In genomic region chrX:16308746-16309145, GRCh38 we compare ENCODE assay signal across 6 cellular contexts.
DNase-seq lines count a peak whose midpoint lies in the region; FAIRE-seq and TF ChIP-seq lines count a peak whose summit lies in the region.
"Not testable (repeated sequence)": the region's sequence is repeated elsewhere in the genome, so short reads cannot be mapped to it uniquely, and the experiment has no call there.

No MANE protein-coding gene starts in this region.

- not testable (repeated sequence) for H3K27me3 Mint-ChIP-seq in astrocyte (ENCODE audit: low read depth, unreplicated experiment); endodermal cell (ENCODE audit: insufficient read depth)

- not testable (repeated sequence) for H3K4me1 ChIP-seq in A673 (ENCODE audit: insufficient read depth, low read length, poor library complexity, severe bottlenecking); astrocyte (ENCODE audit: insufficient read depth, low read length); endodermal cell (ENCODE audit: control insufficient read depth, insufficient read depth, low read length); neuronal stem cell (ENCODE audit: control insufficient read depth in 2 of 2, insufficient read depth in 1 of 2, low read depth in 1 of 2, low read length in 2 of 2)

- H2BK15ac ChIP-seq in neuronal stem cell (ENCODE audit: low read length), result not testable (repeated sequence)

- H3K9me3 Mint-ChIP-seq in astrocyte (ENCODE audit: unreplicated experiment); endodermal cell: not testable (repeated sequence)

- H4K20me1 ChIP-seq in astrocyte (ENCODE audit: insufficient read depth, low read length), result not testable (repeated sequence)

- H3K9me3 ChIP-seq in A673 (ENCODE audit: low read depth, low read length, poor library complexity, severe bottlenecking); astrocyte (ENCODE audit: insufficient read depth, low read depth, low read length); endodermal cell (ENCODE audit: control insufficient read depth, low read length); neuronal stem cell (replicated peaks in 1 of 2; ENCODE audit: control insufficient read depth in 2 of 2, insufficient read depth in 1 of 2, low read depth in 1 of 2, low read length in 2 of 2): not testable (repeated sequence)

- intact Hi-C loops in A673 (cut with micrococcal nuclease; ENCODE audit: unreplicated experiment), result not testable (repeated sequence)

- not testable (repeated sequence) for H3K36me3 Mint-ChIP-seq in astrocyte (ENCODE audit: low read depth, unreplicated experiment)
- H3K36me3 Mint-ChIP-seq in endodermal cell (ENCODE audit: low read depth), result peaks cover 14% of the 10 kb centered on the region

- not testable (repeated sequence) for H3K18ac ChIP-seq in neuronal stem cell (ENCODE audit: low read length)

- not testable (repeated sequence) for H2BK5ac ChIP-seq in neuronal stem cell (ENCODE audit: low read length)

- not testable (repeated sequence) for H4K91ac ChIP-seq in neuronal stem cell (ENCODE audit: low read depth, low read length, poor library complexity)

- not testable (repeated sequence) for H3K27ac ChIP-seq in A673 (ENCODE audit: low read depth, low read length, poor library complexity, severe bottlenecking); astrocyte (ENCODE audit: low read depth, low read length); endodermal cell (ENCODE audit: low read depth, low read length); neuronal stem cell (replicated peaks; ENCODE audit: low read length)

- not testable (repeated sequence) for H3K79me2 ChIP-seq in astrocyte (ENCODE audit: insufficient read depth, low read length)

- FAIRE-seq in astrocyte (lab: Jason Lieb, UNC), result not testable (repeated sequence)

- not testable (repeated sequence) for H3K4ac ChIP-seq in neuronal stem cell (ENCODE audit: low read length)

- not testable (repeated sequence) for H4K8ac ChIP-seq in neuronal stem cell (ENCODE audit: low read depth, low read length)

- not testable (repeated sequence) for TF ChIP-seq CTCF in A673 (conservative IDR thresholded peaks at IDR 0.05; ENCODE audit: low read depth, low read length); astrocyte (IDR thresholded peaks at IDR 0.05; ENCODE audit: insufficient read depth, low read depth, low read length); endodermal cell (conservative IDR thresholded peaks at IDR 0.05)

- BruUV-seq in A673 (replicated peaks; lab: Mats Ljungman, UMichigan), result not testable (repeated sequence)

- not testable (repeated sequence) for H3K4me2 ChIP-seq in astrocyte (ENCODE audit: low read length); neuronal stem cell (ENCODE audit: insufficient read depth, low read length, poor library complexity, severe bottlenecking)

- H3K27ac Mint-ChIP-seq in astrocyte (ENCODE audit: unreplicated experiment), result not testable (repeated sequence)
- peak overlapping the region; percentile 64 for H3K27ac Mint-ChIP-seq in endodermal cell

- DNase-seq in A673 (ENCODE audit: low spot score) (peak; percentile 9), NOMO-1 treated with DMSO at 0.1 percent for 48 hours (lab: John Stamatoyannopoulos, UW; ENCODE audit: unreplicated experiment) (peak; percentile 37), RPMI7951 (ENCODE audit: low read depth) (peak; percentile 44), astrocyte (ENCODE audit: low read depth) (peak; percentile 46)
- DNase-seq in endodermal cell; neuronal stem cell (ENCODE audit: low spot score): not testable (repeated sequence)

- not testable (repeated sequence) for H3K36me3 ChIP-seq in A673 (ENCODE audit: insufficient read depth, low read length, poor library complexity, severe bottlenecking); astrocyte (ENCODE audit: insufficient read depth, low read length); endodermal cell (ENCODE audit: control insufficient read depth, insufficient read depth, low read length); neuronal stem cell (replicated peaks in 1 of 2; ENCODE audit: control insufficient read depth in 2 of 2, insufficient read depth in 2 of 2, low read length in 2 of 2)

- CTCF ChIA-PET in A673 (lab: Charles Lee), result not testable (repeated sequence)

- H3K14ac ChIP-seq in neuronal stem cell (ENCODE audit: low read length), result not testable (repeated sequence)

- H2AK5ac ChIP-seq in neuronal stem cell (ENCODE audit: low read depth, low read length), result not testable (repeated sequence)

- H2BK120ac ChIP-seq in neuronal stem cell (ENCODE audit: low read depth, low read length), result not testable (repeated sequence)

- WGBS in endodermal cell (ENCODE audit: insufficient coverage in 1 of 2, insufficient read length in 1 of 2), 2 experiments, result 88 to 90% methylated on average over 2 to 4 of the region's 4 CpGs
- WGBS in neuronal stem cell (ENCODE audit: extremely low coverage in 2 of 2, insufficient read length in 2 of 2, insufficient replicate concordance in 1 of 2), 2 donors, result no CpG with 5 or more reads among the region's 4 CpGs

- not testable (repeated sequence) for H3K4me1 Mint-ChIP-seq in astrocyte (ENCODE audit: low read depth, unreplicated experiment)
- peaks cover 41% of the 10 kb centered on the region for H3K4me1 Mint-ChIP-seq in endodermal cell

- H3K79me1 ChIP-seq in neuronal stem cell (ENCODE audit: low read depth, low read length), result not testable (repeated sequence)

- not testable (repeated sequence) for H3K4me3 Mint-ChIP-seq in astrocyte (ENCODE audit: unreplicated experiment); endodermal cell

- POLR2A ChIA-PET in A673 (lab: Charles Lee; ENCODE audit: low non-redundant PET), result not testable (repeated sequence)

- not testable (repeated sequence) for H3K4me3 ChIP-seq in A673 (ENCODE audit: low read depth, low read length, poor library complexity, severe bottlenecking); astrocyte (ENCODE audit: insufficient read depth, low read depth, low read length); endodermal cell (ENCODE audit: low read length); neuronal stem cell (ENCODE audit: low read length in 2 of 2)

- not testable (repeated sequence) for H2AFZ ChIP-seq in astrocyte (ENCODE audit: low read depth, low read length)
- peak overlapping the region; percentile 27 for H2AFZ ChIP-seq in neuronal stem cell (ENCODE audit: low read length)

- H3K27me3 ChIP-seq in A673 (replicated peaks; ENCODE audit: insufficient read depth, low read depth, low read length, poor library complexity); astrocyte (ENCODE audit: insufficient read depth, low read length); endodermal cell (ENCODE audit: control insufficient read depth, insufficient read depth, low read length, poor library complexity, severe bottlenecking); neuronal stem cell (ENCODE audit: control insufficient read depth in 3 of 3, insufficient read depth in 3 of 3, low read depth in 1 of 3, low read length in 3 of 3): not testable (repeated sequence)

- H3K9ac ChIP-seq in astrocyte (ENCODE audit: low read length); endodermal cell (ENCODE audit: extremely low read depth, low read length, poor library complexity, severe bottlenecking); neuronal stem cell (ENCODE audit: low read depth, low read length, poor library complexity): not testable (repeated sequence)

- H2BK12ac ChIP-seq in neuronal stem cell (ENCODE audit: low read length), result not testable (repeated sequence)

- not testable (repeated sequence) for H3K23ac ChIP-seq in neuronal stem cell (ENCODE audit: low read depth, low read length, poor library complexity)
